Comparison of ENCODE assay signal across 15 cellular contexts in genomic region chr5:140718266-140718592, GRCh38. TPM values are rescaled to one million over a fixed set of nuclear protein-coding genes. Genes with fewer than 3 reads are reported as not detected.
A peak's percentile ranks its signal among the peaks of the same experiment; 100 is the strongest.
DNase-seq lines count a peak whose midpoint lies in the region; TF ChIP-seq lines count a peak whose summit lies in the region.
"Had no signal": no experiment of that assay in that cellular context is flagged by ENCODE, and none has a peak within 500 bp of the region (broad histone marks: within the 10 kb centered on the region; RNA-seq: fewer than 3 reads in every experiment).

No MANE protein-coding gene starts in this region.

- peak overlapping the region; percentile 100 for H3K27ac Mint-ChIP-seq in Caco-2 (ENCODE audit: unreplicated experiment)
- peak overlapping the region; percentile 84 for H3K27ac Mint-ChIP-seq in chondrocyte (ENCODE audit: unreplicated experiment)
- H3K27ac Mint-ChIP-seq in progenitor cell of endocrine pancreas, result no peak overlapping the region
- H3K27ac Mint-ChIP-seq: activated naive CD4-positive, alpha-beta T cell treated with anti-CD3 and anti-CD28 coated beads, Interleukin-2, amount 10 ng/mL, durations not matched to agents 7 days and 5 days; CD8-positive, alpha-beta T cell had no signal

- H3K36me3 Mint-ChIP-seq in Caco-2 (ENCODE audit: insufficient read depth, unreplicated experiment) (peaks cover 24% of the 10 kb centered on the region), chondrocyte (ENCODE audit: low read depth) (no peaks in the 10 kb centered on the region), progenitor cell of endocrine pancreas (ENCODE audit: insufficient read depth) (no peaks in the 10 kb centered on the region)
- H3K36me3 Mint-ChIP-seq: activated naive CD4-positive, alpha-beta T cell treated with anti-CD3 and anti-CD28 coated beads, Interleukin-2, amount 10 ng/mL, durations not matched to agents 7 days and 5 days; CD8-positive, alpha-beta T cell had no signal

- H3K4me3 Mint-ChIP-seq in Caco-2 (ENCODE audit: unreplicated experiment) (peak overlapping the region; percentile 99), chondrocyte (ENCODE audit: unreplicated experiment) (peak overlapping the region; percentile 54), progenitor cell of endocrine pancreas (ENCODE audit: low read depth) (peak overlapping the region; percentile 45)
- H3K4me3 Mint-ChIP-seq: activated naive CD4-positive, alpha-beta T cell treated with anti-CD3 and anti-CD28 coated beads, Interleukin-2, amount 10 ng/mL, durations not matched to agents 7 days and 5 days; CD8-positive, alpha-beta T cell had no signal

- H3K9me3 ChIP-seq in Caco-2 (no peaks in the 10 kb centered on the region), MG63 (no peaks in the 10 kb centered on the region)
- H3K9me3 ChIP-seq: heart left ventricle, uterus had no signal

- TF ChIP-seq CTCF in Caco-2 (IDR thresholded peaks at IDR 0.05; ENCODE audit: insufficient read depth in 1 of 2, low read depth in 1 of 2, low read length in 1 of 2, severe bottlenecking in 1 of 2, unreplicated experiment in 1 of 2) (no peak), chondrocyte (IDR thresholded peaks at IDR 0.05) (no peak), progenitor cell of endocrine pancreas (IDR thresholded peaks at IDR 0.05; ENCODE audit: unreplicated experiment) (no peak)

- BruUV-seq in Caco-2 (replicated peaks; lab: Mats Ljungman, UMichigan), result TSS peak; percentile 97

- peaks cover 8% of the 10 kb centered on the region for H3K27me3 Mint-ChIP-seq in Caco-2 (ENCODE audit: insufficient read depth, unreplicated experiment)
- H3K27me3 Mint-ChIP-seq in chondrocyte (ENCODE audit: low read depth), result no peaks in the 10 kb centered on the region
- H3K27me3 Mint-ChIP-seq in progenitor cell of endocrine pancreas, result peaks cover 6% of the 10 kb centered on the region

- intact Hi-C loops in Caco-2 (cut with micrococcal nuclease; ENCODE audit: unreplicated experiment), result loop anchor here (1.0 to 5.0 kb wide), 5 partner anchors 18 to 476 kb away; partner anchors contain the start of genes EIF4EBP3, HARS1, HARS2 and TMCO6

- DNase-seq in Caco-2 (no peak), MG63 (no peak), chondrocyte (ENCODE audit: low spot score) (no peak), progenitor cell of endocrine pancreas (ENCODE audit: low spot score, unreplicated experiment) (no peak), NCI-H446 (lab: John Stamatoyannopoulos, UW) (no peak), NCI-H1694 treated with DMSO at 0.1 percent for 48 hours (lab: John Stamatoyannopoulos, UW) (no peak), GM03348 (ENCODE audit: low spot score) (no peak)
- DNase-seq: activated naive CD4-positive, alpha-beta T cell treated with anti-CD3 and anti-CD28 coated beads, Interleukin-2, amount 10 ng/mL, durations not matched to agents 7 days and 5 days; CD8-positive, alpha-beta T cell; central memory CD4-positive, alpha-beta T cell; GDM1; Right ventricle myocardium superior; stimulated activated CD4-positive, alpha-beta T cell treated with anti-CD3 and anti-CD28 coated beads, Interleukin-2, amount 100 ng/mL, for 24 hours; uterus had no signal

- H3K4me1 Mint-ChIP-seq in Caco-2 (ENCODE audit: low read depth, unreplicated experiment) (peaks cover 15% of the 10 kb centered on the region), chondrocyte (ENCODE audit: low read depth) (peaks cover 7% of the 10 kb centered on the region), progenitor cell of endocrine pancreas (ENCODE audit: low read depth) (peaks cover 1% of the 10 kb centered on the region)

- H3K27me3 ChIP-seq in Caco-2 (replicated peaks; ENCODE audit: control insufficient read depth, insufficient read depth, low read length) (no peaks in the 10 kb centered on the region), MG63 (no peaks in the 10 kb centered on the region)
- H3K27me3 ChIP-seq: uterus had no signal

- no peaks in the 10 kb centered on the region for H3K4me1 ChIP-seq in Caco-2
- H3K4me1 ChIP-seq: uterus had no signal

- POLR2A ChIA-PET in Caco-2 (lab: Charles Lee), result interaction anchor here (0.6 to 1.6 kb wide), 8 partner anchors 8 to 372 kb away, joined by 3 to 24 read pairs (median 6); partner anchors contain the start of genes HARS1, HARS2, HBEGF and IK

- H3K9me3 Mint-ChIP-seq in Caco-2 (ENCODE audit: unreplicated experiment) (peaks cover 9% of the 10 kb centered on the region), chondrocyte (ENCODE audit: low read depth) (no peaks in the 10 kb centered on the region), progenitor cell of endocrine pancreas (ENCODE audit: low read depth) (no peaks in the 10 kb centered on the region)
- H3K9me3 Mint-ChIP-seq: activated naive CD4-positive, alpha-beta T cell treated with anti-CD3 and anti-CD28 coated beads, Interleukin-2, amount 10 ng/mL, durations not matched to agents 7 days and 5 days; CD8-positive, alpha-beta T cell had no signal

- H3K36me3 ChIP-seq in Caco-2 (ENCODE audit: control insufficient read depth, insufficient read depth, low read length) (no peaks in the 10 kb centered on the region), MG63 (no peaks in the 10 kb centered on the region)
- H3K36me3 ChIP-seq: heart left ventricle, uterus had no signal

- CTCF ChIA-PET in Caco-2 (lab: Charles Lee), result interaction anchor here (0.6 to 2.1 kb wide), 9 partner anchors 18 to 846 kb away, joined by 3 to 8 read pairs (median 5); partner anchors contain the start of genes ANKHD1, EIF4EBP3, HARS1 and HARS2

- H3K4me3 ChIP-seq in Caco-2 (ENCODE audit: low read depth, low read length), result peak overlapping the region; percentile 41
- H3K4me3 ChIP-seq in MG63, result peak overlapping the region; percentile 34
- H3K4me3 ChIP-seq: uterus had no signal

RNA-seq across cellular contexts. Expression of gene ZMAT2, which starts 18.0 kb away (rescaled TPM):
- total RNA-seq in Caco-2 (2022) (73.1 and 76.6 TPM in 2 replicates), chondrocyte (37.0 to 50.3 TPM (median 39.2 TPM) in 3 replicates), progenitor cell of endocrine pancreas (67.6 and 67.7 TPM in 2 replicates)
- 72.7 and 90.9 TPM in 2 replicates for total RNA-seq in MG63 (2014; rRNA removed; shearing (Covaris generic); ENCODE audit: low replicate concordance)

RNA-seq across cellular contexts. Expression of gene HARS2, which starts 27.0 kb away (rescaled TPM):
- total RNA-seq in Caco-2 (2022) (36.5 and 38.6 TPM in 2 replicates), chondrocyte (22.8 to 27.4 TPM (median 22.8 TPM) in 3 replicates), progenitor cell of endocrine pancreas (44.7 and 47.5 TPM in 2 replicates)
- total RNA-seq in MG63 (2014; rRNA removed; shearing (Covaris generic); ENCODE audit: low replicate concordance), result 41.8 and 50.1 TPM in 2 replicates

RNA-seq across cellular contexts. Expression of gene HARS1, which starts 27.1 kb away (rescaled TPM):
- total RNA-seq in Caco-2 (2022), result 82.4 and 83.5 TPM in 2 replicates
- total RNA-seq in MG63 (2014; rRNA removed; shearing (Covaris generic); ENCODE audit: low replicate concordance), result 96.9 and 116 TPM in 2 replicates
- 62.9 to 83.4 TPM (median 67.5 TPM) in 3 replicates for total RNA-seq in chondrocyte
- 77.7 and 78.9 TPM in 2 replicates for total RNA-seq in progenitor cell of endocrine pancreas

RNA-seq across cellular contexts. Expression of gene DND1, which starts 44.9 kb away (rescaled TPM):
- total RNA-seq in Caco-2 (2022), result 1.8 TPM in 2 replicates
- 0.94 TPM in 1 of 2 replicates, not detected in the other for total RNA-seq in MG63 (2014; rRNA removed; shearing (Covaris generic); ENCODE audit: low replicate concordance)
- total RNA-seq in chondrocyte, result 1.3 to 1.5 TPM (median 1.3 TPM) in 3 replicates
- 3.1 and 4.0 TPM in 2 replicates for total RNA-seq in progenitor cell of endocrine pancreas

RNA-seq across cellular contexts. Expression of gene WDR55, which starts 53.5 kb away (rescaled TPM):
- 38.8 and 40.2 TPM in 2 replicates for total RNA-seq in Caco-2 (2022)
- total RNA-seq in MG63 (2014; rRNA removed; shearing (Covaris generic); ENCODE audit: low replicate concordance), result 28.8 and 38.9 TPM in 2 replicates
- total RNA-seq in chondrocyte, result 24.5 to 31.4 TPM (median 24.6 TPM) in 3 replicates
- 26.0 and 26.9 TPM in 2 replicates for total RNA-seq in progenitor cell of endocrine pancreas

Comparison
In these comparisons a context has a peak if more than half of its experiments do, and no peak if none do; other contexts are left out.
1. H3K4me3 Mint-ChIP-seq: peak in every context shown above with its lines; median percentile 99 in Caco-2; 54 in chondrocyte; 45 in progenitor cell of endocrine pancreas.